In genomic region chr7:5231116-5231515, GRCh38 we compare ENCODE assay signal across 1 cellular context.
TF ChIP-seq lines count a peak whose summit lies in the region.

No MANE protein-coding gene starts in this region.

TF ChIP-seq in HCT116, 20 proteins besides CTCF, POLR2A, EP300 and RAD21 (continued from another document):
- no peak for TF ChIP-seq REST (IDR thresholded peaks at IDR 0.05; ENCODE audit: low read depth)
- TF ChIP-seq JUND (IDR thresholded peaks at IDR 0.05): no peak
- no peak for TF ChIP-seq SP1 (IDR thresholded peaks at IDR 0.05; ENCODE audit: low read depth)
- no peak for TF ChIP-seq POLR2AphosphoS5 (IDR thresholded peaks at IDR 0.05; ENCODE audit: low read depth, low read length)
- TF ChIP-seq EZH2 (IDR thresholded peaks at IDR 0.05): no peak
- TF ChIP-seq CEBPB (IDR thresholded peaks at IDR 0.05; ENCODE audit: low read depth): no peak
- TF ChIP-seq EGR1 (IDR thresholded peaks at IDR 0.05; ENCODE audit: low read depth): no peak
- no peak for TF ChIP-seq ZNF274 (IDR thresholded peaks at IDR 0.05; ENCODE audit: low read depth, low read length)
